5 cellular contexts compared by ENCODE assay signal in genomic region chr1:4666683-4667082, GRCh38. TPM values are rescaled to one million over a fixed set of nuclear protein-coding genes. Genes with fewer than 3 reads are reported as not detected.
"Had no signal": no experiment of that assay in that cellular context is flagged by ENCODE, and none has a peak within 500 bp of the region (broad histone marks: within the 10 kb centered on the region; RNA-seq: fewer than 3 reads in every experiment).

No MANE protein-coding gene starts in this region.

RNA-seq across cellular contexts. Expression of gene AJAP1, which starts 12.3 kb away (rescaled TPM):
- total RNA-seq: endothelial cell of umbilical vein, myocyte, natural killer cell, pulmonary artery endothelial cell had no signal
- polyA plus RNA-seq: endothelial cell of umbilical vein, immature natural killer cell had no signal
